Comparison of ENCODE assay signal across 23 cellular contexts in genomic region chr2:175462246-175462645, GRCh38.
DNase-seq lines count a peak whose midpoint lies in the region; ATAC-seq, FAIRE-seq and TF ChIP-seq lines count a peak whose summit lies in the region.
"Had no signal": no experiment of that assay in that cellular context is flagged by ENCODE, and none has a peak within 500 bp of the region (broad histone marks: within the 10 kb centered on the region; RNA-seq: fewer than 3 reads in every experiment).

No MANE protein-coding gene starts in this region.

- no peak overlapping the region for H3K9ac ChIP-seq in HepG2 (ENCODE audit: insufficient read depth, low read depth, low read length)
- H3K9ac ChIP-seq: BLaER1 treated with 17β-estradiol and CSF1 and Interleukin-3, amounts not matched to agents 10 nM and 100 nM had no signal

- H3K27me3 ChIP-seq in HepG2 (ENCODE audit: control insufficient read depth in 1 of 2, insufficient read depth in 2 of 2, low read length in 2 of 2): peaks cover 0 to 16% of the 10 kb centered on the region in 2 experiments; a peak in 3 of 5 replicates
- no peaks in the 10 kb centered on the region for H3K27me3 ChIP-seq in right lobe of liver
- no peaks in the 10 kb centered on the region for H3K27me3 ChIP-seq in esophagus muscularis mucosa
- no peaks in the 10 kb centered on the region for H3K27me3 ChIP-seq in neutrophil
- H3K27me3 ChIP-seq in body of pancreas: no peaks in the 10 kb centered on the region
- H3K27me3 ChIP-seq: BE2C; BLaER1 treated with 17β-estradiol and CSF1 and Interleukin-3, amounts not matched to agents 10 nM and 100 nM had no signal

- peak overlapping the region; percentile 31 for H3K4me2 ChIP-seq in HepG2 (ENCODE audit: low read depth, low read length)
- H3K4me2 ChIP-seq: A549; BLaER1 treated with 17β-estradiol and CSF1 and Interleukin-3, amounts not matched to agents 10 nM and 100 nM; GM23338 had no signal

- in situ Hi-C loops in HepG2 (cut with HindIII; ENCODE audit: extremely low pct_ligation_motif_present, low pct_unique_long_range_greater_than_20kb): no loop called here

- H4K20me1 ChIP-seq in HepG2 (ENCODE audit: insufficient read depth, low read length): no peaks in the 10 kb centered on the region
- H4K20me1 ChIP-seq: BLaER1 treated with 17β-estradiol and CSF1 and Interleukin-3, amounts not matched to agents 10 nM and 100 nM had no signal

- TF ChIP-seq CTCF in HepG2 (CRISPR knock-in tag; IDR thresholded peaks at IDR 0.05) (no peak), right lobe of liver (IDR thresholded peaks at IDR 0.05) (no peak), NB4 (IDR thresholded peaks at IDR 0.05; ENCODE audit: low read depth, low read length) (no peak), esophagus muscularis mucosa (IDR thresholded peaks at IDR 0.05) (no peak), neutrophil (IDR thresholded peaks at IDR 0.05) (no peak), body of pancreas (IDR thresholded peaks at IDR 0.05) (no peak)

- CTCF ChIA-PET in HepG2 (lab: Yijun Ruan, JAX; ENCODE audit: low intra/inter-chr PET ratio, low total read pairs): no interaction called here

- TF ChIP-seq EP300 in HepG2 (IDR thresholded peaks at IDR 0.05; ENCODE audit: low read depth in 2 of 2, low read length in 2 of 2): no peak
- TF ChIP-seq EP300 in HepG2 (CRISPR knock-in tag; IDR thresholded peaks at IDR 0.05; ENCODE audit: borderline replicate concordance): no peak
- no peak for TF ChIP-seq EP300 in esophagus muscularis mucosa (IDR thresholded peaks at IDR 0.05)

- POLR2A ChIA-PET in HepG2 (lab: Yijun Ruan, JAX): no interaction called here

- intact Hi-C loops in HepG2 (cut with micrococcal nuclease; ENCODE audit: unreplicated experiment) (no loop called here), right lobe of liver (cut with DNase I) (no loop called here), esophagus muscularis mucosa (cut with DNase I) (no loop called here), body of pancreas (cut with DNase I) (no loop called here)

- no TSS peak for BruUV-seq in HepG2 (replicated peaks; lab: Mats Ljungman, UMichigan)

- TF ChIP-seq RAD21 in HepG2 (CRISPR knock-in tag; IDR thresholded peaks at IDR 0.05): no peak

- no peak for DNase-seq in HepG2 (ENCODE audit: low spot score)
- DNase-seq in right lobe of liver: no peak
- DNase-seq in NB4 (ENCODE audit: low read depth): peak; percentile 56
- DNase-seq in esophagus muscularis mucosa (ENCODE audit: extremely low spot score): peak; percentile 64
- DNase-seq in body of pancreas: no peak
- DNase-seq in T-helper 1 cell: no peak
- no peak for DNase-seq in glomerular visceral epithelial cell (ENCODE audit: extremely low spot score)
- DNase-seq: 8988T; ACHN; BE2C; Calu3; CD4-positive, alpha-beta memory T cell; COR-L47; DMS79 treated with DMSO at 0.1 percent for 48 hours; GF-D8; H9 had no signal

- H3K4me3 ChIP-seq in HepG2 (replicated peaks in 1 of 3; ENCODE audit: insufficient read depth in 1 of 3, low read depth in 2 of 3, low read length in 3 of 3): no peak overlapping the region
- no peak overlapping the region for H3K4me3 ChIP-seq in right lobe of liver
- H3K4me3 ChIP-seq in NB4 (ENCODE audit: low read depth, low read length): no peak overlapping the region
- H3K4me3 ChIP-seq in esophagus muscularis mucosa: no peak overlapping the region
- H3K4me3 ChIP-seq in neutrophil (ENCODE audit: low read depth in 1 of 2, low read length in 1 of 2): peak overlapping the region in 1 of 2 experiments; percentile 7
- no peak overlapping the region for H3K4me3 ChIP-seq in body of pancreas
- H3K4me3 ChIP-seq: A549; BLaER1 treated with 17β-estradiol and CSF1 and Interleukin-3, amounts not matched to agents 10 nM and 100 nM; GM23338 had no signal

- ATAC-seq in HepG2 (no peak), right lobe of liver (no peak), body of pancreas (no peak)
- ATAC-seq: A549, GM23338, HCT116 had no signal

- no peaks in the 10 kb centered on the region for H3K79me2 ChIP-seq in HepG2 (ENCODE audit: insufficient read depth, low read length)

- H3K27ac ChIP-seq in HepG2 (ENCODE audit: extremely low read length, insufficient read depth, low read length) (no peak overlapping the region), right lobe of liver (no peak overlapping the region), esophagus muscularis mucosa (replicated peaks in 1 of 4) (no peak overlapping the region), neutrophil (peak overlapping the region; percentile 88), body of pancreas (no peak overlapping the region)
- H3K27ac ChIP-seq: A549; BLaER1 treated with 17β-estradiol and CSF1 and Interleukin-3, amounts not matched to agents 10 nM and 100 nM had no signal

- no peak for FAIRE-seq in HepG2 (lab: Jason Lieb, UNC)
- FAIRE-seq: A549, GM12891, GM18507 had no signal

- H3K4me1 ChIP-seq in HepG2 (ENCODE audit: insufficient read depth, low read length) (peaks cover 15% of the 10 kb centered on the region), right lobe of liver (no peaks in the 10 kb centered on the region), esophagus muscularis mucosa (no peaks in the 10 kb centered on the region), neutrophil (ENCODE audit: control insufficient read depth in 1 of 2, insufficient read depth in 1 of 2, low read depth in 1 of 2, low read length in 1 of 2) (peaks cover 77 to 79% of the 10 kb centered on the region in 2 experiments), body of pancreas (no peaks in the 10 kb centered on the region)
- H3K4me1 ChIP-seq: A549; BE2C; BLaER1 treated with 17β-estradiol and CSF1 and Interleukin-3, amounts not matched to agents 10 nM and 100 nM had no signal

- peaks cover 11% of the 10 kb centered on the region; the same call in 1 of the 2 replicates for H3K9me3 ChIP-seq in HepG2 (ENCODE audit: low read length)
- no peaks in the 10 kb centered on the region for H3K9me3 ChIP-seq in right lobe of liver
- no peaks in the 10 kb centered on the region for H3K9me3 ChIP-seq in esophagus muscularis mucosa
- peaks cover 4% of the 10 kb centered on the region for H3K9me3 ChIP-seq in neutrophil
- no peaks in the 10 kb centered on the region for H3K9me3 ChIP-seq in body of pancreas
- H3K9me3 ChIP-seq: A549, BE2C had no signal

- WGBS in HepG2 (ENCODE audit: low lambda C conversion rate): 79% methylated on average over 3 of the region's 3 CpGs
- WGBS in right lobe of liver (ENCODE audit: insufficient coverage, low coverage, low lambda C conversion rate, missing lambda C conversion rate): 74% methylated on average over 3 of the region's 3 CpGs
- WGBS in esophagus muscularis mucosa: 91% methylated on average over 3 of the region's 3 CpGs
- 83 to 94% methylated on average over 3 of the region's 3 CpGs for WGBS in body of pancreas, 2 donors

- TF ChIP-seq POLR2A in HepG2 (IDR thresholded peaks at IDR 0.05; ENCODE audit: insufficient read depth in 1 of 2, low read depth in 2 of 2, low read length in 2 of 2): no peak
- TF ChIP-seq POLR2A in right lobe of liver (IDR thresholded peaks at IDR 0.05): no peak
- TF ChIP-seq POLR2A in NB4 (IDR thresholded peaks at IDR 0.05; ENCODE audit: extremely low read depth, insufficient read length): no peak
- no peak for TF ChIP-seq POLR2A in esophagus muscularis mucosa (IDR thresholded peaks at IDR 0.05; ENCODE audit: low read depth)
- no peak for TF ChIP-seq POLR2A in body of pancreas (IDR thresholded peaks at IDR 0.05)

- H3K36me3 ChIP-seq in HepG2 (replicated peaks in 1 of 2; ENCODE audit: control insufficient read depth in 1 of 2, insufficient read depth in 2 of 2, low read length in 2 of 2): no peaks in the 10 kb centered on the region
- H3K36me3 ChIP-seq in right lobe of liver: no peaks in the 10 kb centered on the region
- no peaks in the 10 kb centered on the region for H3K36me3 ChIP-seq in esophagus muscularis mucosa
- no peaks in the 10 kb centered on the region for H3K36me3 ChIP-seq in neutrophil
- no peaks in the 10 kb centered on the region for H3K36me3 ChIP-seq in body of pancreas (replicated peaks in 1 of 2; ENCODE audit: insufficient read depth in 1 of 2, low read depth in 2 of 2)
- H3K36me3 ChIP-seq: BE2C; BLaER1 treated with 17β-estradiol and CSF1 and Interleukin-3, amounts not matched to agents 10 nM and 100 nM had no signal

- no peak overlapping the region for H2AFZ ChIP-seq in HepG2 (ENCODE audit: low read length)
- H2AFZ ChIP-seq: GM23338 had no signal

TF ChIP-seq in HepG2, 621 proteins besides CTCF, POLR2A, EP300 and RAD21:
- TF ChIP-seq ZNF720 (CRISPR knock-in tag; IDR thresholded peaks at IDR 0.05) (no peak), GABPA (IDR thresholded peaks at IDR 0.05; ENCODE audit: low read depth, low read length) (no peak), GABPA (CRISPR knock-in tag; IDR thresholded peaks at IDR 0.05; ENCODE audit: low read depth) (peak; percentile 1; the same call in 1 of the 2 replicates), TCF7 (IDR thresholded peaks at IDR 0.05; ENCODE audit: low read depth) (no peak), SMAD3 (CRISPR knock-in tag; IDR thresholded peaks at IDR 0.05) (0 out of 2 replicates have a peak, but pooled peaks have one; percentile 10), IKZF5 (CRISPR knock-in tag; IDR thresholded peaks at IDR 0.05) (no peak), ZSCAN5A (CRISPR knock-in tag; IDR thresholded peaks at IDR 0.05; ENCODE audit: borderline replicate concordance) (0 out of 2 replicates have a peak, but pooled peaks have one; percentile 48), ZFAT (CRISPR knock-in tag; conservative IDR thresholded peaks at IDR 0.05) (no peak), ZNF766 (CRISPR knock-in tag; IDR thresholded peaks at IDR 0.05; ENCODE audit: borderline replicate concordance) (no peak)

Comparison
In these comparisons a context has a peak if more than half of its experiments do, and no peak if none do; other contexts are left out.
1. DNase-seq: peak in NB4 (single experiment) and esophagus muscularis mucosa (single experiment); none in HepG2 (single experiment), right lobe of liver (0 of 3), body of pancreas (0 of 4), T-helper 1 cell (0 of 5) and glomerular visceral epithelial cell (single experiment).